ENCODE assay signal across 2 cellular contexts in genomic region chr1:20672265-20672632, GRCh38.
TF ChIP-seq lines count a peak whose summit lies in the region.

No MANE protein-coding gene starts in this region.

TF ChIP-seq in HEK293, 187 proteins besides CTCF, POLR2A, EP300 and RAD21:
- no peak for TF ChIP-seq ZSCAN18 (tag by site-specific recombination; IDR thresholded peaks at IDR 0.05)
- TF ChIP-seq ZBTB20 (tag by site-specific recombination; IDR thresholded peaks at IDR 0.05) = no peak
- no peak for TF ChIP-seq ZNF585B (tag by site-specific recombination; IDR thresholded peaks at IDR 0.05)
- TF ChIP-seq HOXC10 (CRISPR knock-in tag; IDR thresholded peaks at IDR 0.05) = no peak
- TF ChIP-seq ZNF664 (tag by site-specific recombination; IDR thresholded peaks at IDR 0.05) = peak; percentile 99
- TF ChIP-seq ZNF629 (tag by site-specific recombination; IDR thresholded peaks at IDR 0.05) = no peak
- TF ChIP-seq ZNF366 (tag by site-specific recombination; conservative IDR thresholded peaks at IDR 0.05) = peak; percentile 36; the same call in 1 of the 2 replicates

TF ChIP-seq in K562, 482 proteins besides CTCF, POLR2A, EP300 and RAD21:
- TF ChIP-seq PKNOX1 (IDR thresholded peaks at IDR 0.05) (peak; percentile 53; the same call in 1 of the 2 replicates), BCOR (IDR thresholded peaks at IDR 0.05) (0 out of 2 replicates have a peak, but pooled peaks have one; percentile 29), SIN3B (IDR thresholded peaks at IDR 0.05; ENCODE audit: low read depth) (no peak), ARHGAP35 (IDR thresholded peaks at IDR 0.05; ENCODE audit: partially characterized antibody) (no peak), KDM1A (IDR thresholded peaks at IDR 0.05) (0 out of 4 replicates have a peak, but pooled peaks of 1 of the 2 experiments have one; percentile 10)
